ENCODE assay signal across 10 cellular contexts in genomic region chr19:35416331-35416730, GRCh38. TPM values are rescaled to one million over a fixed set of nuclear protein-coding genes. Genes with fewer than 3 reads are reported as not detected.
"Had no signal": no experiment of that assay in that cellular context is flagged by ENCODE, and none has a peak within 500 bp of the region (broad histone marks: within the 10 kb centered on the region; RNA-seq: fewer than 3 reads in every experiment).

No MANE protein-coding gene starts in this region.

- DNase-seq: GM23248, GOT3, H9, HCEC 1CT, IMR-90, KG1 had no signal

- H3K27ac ChIP-seq: GM23248 had no signal

- ATAC-seq: K562 had no signal

- FAIRE-seq: H54, HTR-8/SVneo, K562 had no signal

- H3K4me3 ChIP-seq: GM23248, K562 had no signal

- H2AFZ ChIP-seq: GM23248 had no signal

- H3K9ac ChIP-seq: GM23248 had no signal

RNA-seq across cellular contexts. Expression of gene FFAR2, which starts 31.7 kb away (rescaled TPM):
- total RNA-seq: GM23248, H9, IMR-90, K562 had no signal
- polyA plus RNA-seq: GM23248, IMR-90, K562 had no signal

RNA-seq across cellular contexts. Expression of gene GPR42, which starts 45.5 kb away (rescaled TPM):
- total RNA-seq: GM23248, H9, HT-29, IMR-90, K562 had no signal
- polyA plus RNA-seq: GM23248, IMR-90, K562 had no signal

RNA-seq across cellular contexts. Expression of gene FFAR3, which starts 58.1 kb away (rescaled TPM):
- total RNA-seq: GM23248, H9, HT-29, IMR-90, K562 had no signal
- polyA plus RNA-seq: GM23248, IMR-90, K562 had no signal
